ENCODE assay signal across 2 cellular contexts in the genomic region with DNA sequence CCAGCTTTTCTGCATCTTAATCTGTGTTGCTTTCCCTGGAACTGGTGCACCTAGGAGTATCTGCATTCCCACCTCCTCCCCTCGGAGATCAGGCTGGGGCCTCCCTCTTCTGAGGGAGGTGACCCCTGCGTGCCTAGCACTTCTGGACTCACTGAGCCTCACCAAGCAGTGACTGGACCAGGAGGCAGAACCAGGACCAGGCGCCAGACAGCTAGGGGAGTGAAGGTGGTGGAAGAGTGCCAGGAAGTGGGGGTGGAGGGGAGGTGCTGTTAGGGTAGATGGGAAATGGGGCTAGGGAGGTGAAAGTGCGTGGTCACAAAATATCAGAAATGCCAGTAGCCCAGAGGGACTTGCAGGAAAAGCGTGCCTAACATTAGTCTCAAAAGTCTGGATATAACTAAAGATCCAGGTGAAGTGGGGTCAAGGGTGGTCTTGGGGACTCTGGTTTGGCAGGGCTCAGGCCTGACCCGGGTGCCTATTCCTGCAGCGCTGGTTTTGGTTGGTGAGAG.
TF ChIP-seq lines count a peak whose summit lies in the region.

No MANE protein-coding gene starts in this region.

TF ChIP-seq in GM23338, 12 proteins besides CTCF, POLR2A, EP300 and RAD21:
- TF ChIP-seq CREB1 (CRISPR knock-in tag; IDR thresholded peaks at IDR 0.05; ENCODE audit: low read depth): no peak
- TF ChIP-seq STAT1 (IDR thresholded peaks at IDR 0.05; ENCODE audit: unreplicated experiment): no peak
- TF ChIP-seq EZH2 (IDR thresholded peaks at IDR 0.05; ENCODE audit: low read depth, unreplicated experiment): peak; percentile 85
- TF ChIP-seq JUNB (IDR thresholded peaks at IDR 0.05; ENCODE audit: unreplicated experiment): no peak
- TF ChIP-seq, protein P1, sequence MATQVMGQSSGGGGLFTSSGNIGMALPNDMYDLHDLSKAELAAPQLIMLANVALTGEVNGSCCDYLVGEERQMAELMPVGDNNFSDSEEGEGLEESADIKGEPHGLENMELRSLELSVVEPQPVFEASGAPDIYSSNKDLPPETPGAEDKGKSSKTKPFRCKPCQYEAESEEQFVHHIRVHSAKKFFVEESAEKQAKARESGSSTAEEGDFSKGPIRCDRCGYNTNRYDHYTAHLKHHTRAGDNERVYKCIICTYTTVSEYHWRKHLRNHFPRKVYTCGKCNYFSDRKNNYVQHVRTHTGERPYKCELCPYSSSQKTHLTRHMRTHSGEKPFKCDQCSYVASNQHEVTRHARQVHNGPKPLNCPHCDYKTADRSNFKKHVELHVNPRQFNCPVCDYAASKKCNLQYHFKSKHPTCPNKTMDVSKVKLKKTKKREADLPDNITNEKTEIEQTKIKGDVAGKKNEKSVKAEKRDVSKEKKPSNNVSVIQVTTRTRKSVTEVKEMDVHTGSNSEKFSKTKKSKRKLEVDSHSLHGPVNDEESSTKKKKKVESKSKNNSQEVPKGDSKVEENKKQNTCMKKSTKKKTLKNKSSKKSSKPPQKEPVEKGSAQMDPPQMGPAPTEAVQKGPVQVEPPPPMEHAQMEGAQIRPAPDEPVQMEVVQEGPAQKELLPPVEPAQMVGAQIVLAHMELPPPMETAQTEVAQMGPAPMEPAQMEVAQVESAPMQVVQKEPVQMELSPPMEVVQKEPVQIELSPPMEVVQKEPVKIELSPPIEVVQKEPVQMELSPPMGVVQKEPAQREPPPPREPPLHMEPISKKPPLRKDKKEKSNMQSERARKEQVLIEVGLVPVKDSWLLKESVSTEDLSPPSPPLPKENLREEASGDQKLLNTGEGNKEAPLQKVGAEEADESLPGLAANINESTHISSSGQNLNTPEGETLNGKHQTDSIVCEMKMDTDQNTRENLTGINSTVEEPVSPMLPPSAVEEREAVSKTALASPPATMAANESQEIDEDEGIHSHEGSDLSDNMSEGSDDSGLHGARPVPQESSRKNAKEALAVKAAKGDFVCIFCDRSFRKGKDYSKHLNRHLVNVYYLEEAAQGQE (IDR thresholded peaks at IDR 0.05; ENCODE audit: unreplicated experiment): no peak
- no peak for TF ChIP-seq ZNF331 (CRISPR knock-in tag; IDR thresholded peaks at IDR 0.05; ENCODE audit: low read depth)

TF ChIP-seq in H1, 55 proteins besides CTCF, POLR2A, EP300 and RAD21:
- TF ChIP-seq HDAC6 (IDR thresholded peaks at IDR 0.05; ENCODE audit: low read depth, low read length): no peak
- TF ChIP-seq TBP (IDR thresholded peaks at IDR 0.05; ENCODE audit: low read depth, low read length): no peak
- no peak for TF ChIP-seq RNF2 (IDR thresholded peaks at IDR 0.05; ENCODE audit: borderline replicate concordance, low read depth, low read length, missing control alignments, poor library complexity, severe bottlenecking)
- TF ChIP-seq POLR2AphosphoS5 (IDR thresholded peaks at IDR 0.05; ENCODE audit: low read depth, low read length): no peak
- TF ChIP-seq TEAD4 (IDR thresholded peaks at IDR 0.05; ENCODE audit: low read depth, low read length): no peak
- no peak for TF ChIP-seq CREB1 (IDR thresholded peaks at IDR 0.05)
- no peak for TF ChIP-seq TAF1 (IDR thresholded peaks at IDR 0.05; ENCODE audit: low read depth, low read length)
- no peak for TF ChIP-seq BRCA1 (IDR thresholded peaks at IDR 0.05; ENCODE audit: low read depth, low read length)
- TF ChIP-seq ZNF274 (IDR thresholded peaks at IDR 0.05; ENCODE audit: borderline replicate concordance, extremely low read depth, low read length): no peak
- TF ChIP-seq SIX5 (IDR thresholded peaks at IDR 0.05; ENCODE audit: low read depth, low read length): no peak
- no peak for TF ChIP-seq EGR1 (IDR thresholded peaks at IDR 0.05; ENCODE audit: borderline replicate concordance, low read depth, low read length)
- TF ChIP-seq, protein P2, sequence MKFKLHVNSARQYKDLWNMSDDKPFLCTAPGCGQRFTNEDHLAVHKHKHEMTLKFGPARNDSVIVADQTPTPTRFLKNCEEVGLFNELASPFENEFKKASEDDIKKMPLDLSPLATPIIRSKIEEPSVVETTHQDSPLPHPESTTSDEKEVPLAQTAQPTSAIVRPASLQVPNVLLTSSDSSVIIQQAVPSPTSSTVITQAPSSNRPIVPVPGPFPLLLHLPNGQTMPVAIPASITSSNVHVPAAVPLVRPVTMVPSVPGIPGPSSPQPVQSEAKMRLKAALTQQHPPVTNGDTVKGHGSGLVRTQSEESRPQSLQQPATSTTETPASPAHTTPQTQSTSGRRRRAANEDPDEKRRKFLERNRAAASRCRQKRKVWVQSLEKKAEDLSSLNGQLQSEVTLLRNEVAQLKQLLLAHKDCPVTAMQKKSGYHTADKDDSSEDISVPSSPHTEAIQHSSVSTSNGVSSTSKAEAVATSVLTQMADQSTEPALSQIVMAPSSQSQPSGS (IDR thresholded peaks at IDR 0.05; ENCODE audit: low read length): no peak
